17 cellular contexts compared by ENCODE assay signal in the genomic region with DNA sequence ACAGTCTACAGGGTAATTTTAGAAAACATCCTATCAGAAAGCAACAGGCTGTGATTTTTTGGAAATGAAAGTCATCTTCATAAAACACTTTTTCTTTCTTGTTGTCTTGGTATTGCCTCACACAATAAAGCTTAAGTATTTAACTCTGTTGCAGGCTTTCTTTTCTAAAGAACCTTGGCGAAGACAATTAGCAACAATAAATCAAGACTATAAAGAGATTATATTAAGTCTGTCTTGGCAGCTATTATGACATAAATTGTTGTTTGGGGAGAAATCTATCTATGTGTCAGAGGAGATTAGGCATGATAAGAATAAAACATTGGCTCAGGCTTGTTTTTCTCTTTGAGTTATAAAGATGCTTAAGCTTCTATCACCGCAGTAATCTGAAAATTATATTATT.
DNase-seq lines count a peak whose midpoint lies in the region; ATAC-seq and FAIRE-seq lines count a peak whose summit lies in the region.
"Had no signal": no experiment of that assay in that cellular context is flagged by ENCODE, and none has a peak within 500 bp of the region (broad histone marks: within the 10 kb centered on the region; RNA-seq: fewer than 3 reads in every experiment).

No MANE protein-coding gene starts in this region.

- in situ Hi-C loops in GM23248 (cut with MboI): no loop called here

- H4K20me1 ChIP-seq in GM23248 (ENCODE audit: insufficient read depth): no peaks in the 10 kb centered on the region
- H4K20me1 ChIP-seq: BLaER1 had no signal

- H3K9ac ChIP-seq in GM23248: no peak overlapping the region
- H3K9ac ChIP-seq: BLaER1 had no signal

- 58 to 67% methylated on average over 2 of the region's 2 CpGs for WGBS in GM23248 (ENCODE audit: low coverage in 1 of 2, low lambda C conversion rate in 2 of 2, missing lambda C conversion rate in 2 of 2), 2 experiments

- no peak overlapping the region for H3K4me2 ChIP-seq in GM23248 (ENCODE audit: unreplicated experiment)
- H3K4me2 ChIP-seq: BLaER1 had no signal

- H3K79me2 ChIP-seq in GM23248 (ENCODE audit: insufficient read depth): no peaks in the 10 kb centered on the region

- no peaks in the 10 kb centered on the region for H3K4me1 ChIP-seq in GM23248 (ENCODE audit: insufficient read depth)

- no peak for FAIRE-seq in HTR-8/SVneo (lab: Jason Lieb, UNC)
- FAIRE-seq: GM12878, H1 had no signal

- ATAC-seq in GM21360 (IDR thresholded peaks at IDR 0.05; ENCODE audit: unreplicated experiment): no peak
- ATAC-seq: GM12878 had no signal

- H3K36me3 ChIP-seq in GM23248 (ENCODE audit: low read depth): no peaks in the 10 kb centered on the region; the same call in 1 of the 2 replicates
- H3K36me3 ChIP-seq: BLaER1 had no signal

- no peaks in the 10 kb centered on the region for H3K9me3 ChIP-seq in GM23248 (ENCODE audit: low read depth)
- H3K9me3 ChIP-seq: BLaER1 had no signal

- no peak overlapping the region for H3K4me3 ChIP-seq in GM23248
- H3K4me3 ChIP-seq: BLaER1, GM12878 had no signal

- H2AFZ ChIP-seq in GM23248: no peak overlapping the region

- no peak overlapping the region for H3K27ac ChIP-seq in GM23248
- H3K27ac ChIP-seq: BLaER1 had no signal

- H3K27me3 ChIP-seq in GM23248 (replicated peaks; ENCODE audit: insufficient read depth): no peaks in the 10 kb centered on the region
- H3K27me3 ChIP-seq: BLaER1 had no signal

- DNase-seq in D341Med (ENCODE audit: low spot score): peak; percentile 30
- peak; percentile 1 for DNase-seq in HTR-8/SVneo (ENCODE audit: insufficient read length, low spot score)
- peak; percentile 32 for DNase-seq in NCI-H82 treated with DMSO at 0.1 percent for 48 hours (lab: John Stamatoyannopoulos, UW; ENCODE audit: unreplicated experiment)
- DNase-seq in left kidney (ENCODE audit: low read depth, low spot score): peak; percentile 1
- no peak for DNase-seq in RPMI8226
- DNase-seq in GM23248: no peak
- DNase-seq: 8988T; CD4-positive, alpha-beta memory T cell; DMS 273 treated with DMSO at 0.1 percent for 48 hours; DMS53; DND-41; EL; H9 had no signal

- no peaks in the 10 kb centered on the region for H3F3A ChIP-seq in GM23248 (ENCODE audit: insufficient read depth)

- H3K9me2 ChIP-seq in GM23248 (ENCODE audit: insufficient read depth): no peaks in the 10 kb centered on the region

Comparison
In these comparisons a context has a peak if more than half of its experiments do, and no peak if none do; other contexts are left out.
1. DNase-seq: peak in D341Med (single experiment), HTR-8/SVneo (single experiment), NCI-H82 treated with DMSO at 0.1 percent for 48 hours (single experiment) and left kidney (single experiment); none in RPMI8226 (single experiment) and GM23248 (single experiment).